Comparison of ENCODE assay signal across 15 cellular contexts in the genomic region with DNA sequence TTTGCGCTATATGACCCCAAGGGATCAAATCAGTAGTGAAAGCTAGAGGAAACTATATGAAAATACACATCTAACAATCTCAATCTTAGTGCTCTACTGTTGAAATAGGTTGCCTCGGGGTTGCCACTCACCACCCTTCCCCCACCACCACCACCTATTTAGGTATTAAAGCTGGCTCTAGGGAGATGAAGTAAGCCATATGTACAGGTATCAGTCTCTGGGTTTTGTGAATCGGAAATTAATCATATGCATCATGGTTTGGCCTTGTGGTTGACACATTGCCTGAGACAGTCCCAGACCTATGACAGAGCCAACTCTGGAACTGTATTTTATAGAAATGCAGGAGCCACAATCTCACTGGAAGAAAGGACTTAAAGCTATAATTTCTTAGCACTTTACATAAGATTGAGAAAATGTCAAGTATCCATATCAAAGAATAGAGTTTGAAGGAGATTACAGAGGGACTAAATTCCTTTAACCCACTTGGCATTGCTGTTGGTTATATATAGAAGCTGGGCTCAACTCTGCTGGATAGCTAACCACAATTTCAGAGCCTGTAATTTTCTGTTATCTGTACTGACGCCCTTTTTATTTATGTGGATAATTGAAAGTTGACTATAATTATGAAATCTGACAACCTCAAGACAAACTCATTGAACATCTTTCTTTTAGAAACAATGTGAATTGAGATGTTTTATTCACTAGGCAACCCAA. TPM values are rescaled to one million over a fixed set of nuclear protein-coding genes. Genes with fewer than 3 reads are reported as not detected.
A peak's percentile ranks its signal among the peaks of the same experiment; 100 is the strongest.
DNase-seq lines count a peak whose midpoint lies in the region; ATAC-seq, FAIRE-seq and TF ChIP-seq lines count a peak whose summit lies in the region.
"Had no signal": no experiment of that assay in that cellular context is flagged by ENCODE, and none has a peak within 500 bp of the region (broad histone marks: within the 10 kb centered on the region; RNA-seq: fewer than 3 reads in every experiment).

No MANE protein-coding gene starts in this region.

- peaks cover 0 to 15% of the 10 kb centered on the region in 2 donors for H3K4me1 ChIP-seq in right atrium auricular region
- peaks cover 42% of the 10 kb centered on the region for H3K4me1 ChIP-seq in GM12878 (ENCODE audit: control insufficient read depth, insufficient read depth, low read length)

- in situ Hi-C loops in GM12878 (cut with MboI) (no loop called here), G401 (cut with HindIII; ENCODE audit: low sequenced_read_pairs) (no loop called here)

- H3K27me3 ChIP-seq in right atrium auricular region (no peaks in the 10 kb centered on the region), GM12878 (replicated peaks in 1 of 2; ENCODE audit: control insufficient read depth in 2 of 2, insufficient read depth in 2 of 2, low read length in 1 of 2) (no peaks in the 10 kb centered on the region)

- TF ChIP-seq EP300 in GM12878 (IDR thresholded peaks at IDR 0.05; ENCODE audit: borderline replicate concordance in 1 of 2, control insufficient read depth in 1 of 2, low read depth in 2 of 2, low read length in 2 of 2), result no peak

- H3K9ac ChIP-seq in GM12878 (ENCODE audit: control insufficient read depth, insufficient read depth, low read length), result no peak overlapping the region

- no TSS peak for BruUV-seq in GM12878 (replicated peaks; lab: Mats Ljungman, UMichigan)

- H3K27ac Mint-ChIP-seq in activated CD8-positive, alpha-beta T cell treated with anti-CD3 and anti-CD28 coated beads for 36 hours, result no peak overlapping the region
- H3K27ac Mint-ChIP-seq: T-cell had no signal

- DNase-seq in Right ventricle myocardium superior (no peak), right atrium auricular region (ENCODE audit: low spot score) (no peak), GM12878 (ENCODE audit: low read depth, low spot score) (peak; percentile 71), G401 (ENCODE audit: low spot score) (no peak), D341Med (ENCODE audit: low spot score) (no peak)
- DNase-seq in activated CD8-positive, alpha-beta T cell treated with anti-CD3 and anti-CD28 coated beads for 36 hours, result no peak
- DNase-seq: activated CD8-positive, alpha-beta memory T cell treated with anti-CD3 and anti-CD28 coated beads, Interleukin-2, amount 50 U/mL, for 48 hours; foreskin fibroblast; H7; IMR-90; T-cell had no signal

- TF ChIP-seq RAD21 in GM12878 (IDR thresholded peaks at IDR 0.05; ENCODE audit: insufficient read depth, low read depth, low read length), result 0 out of 2 replicates have a peak, but pooled peaks have one; percentile 2

- no peaks in the 10 kb centered on the region for H3K79me2 ChIP-seq in GM12878 (ENCODE audit: control insufficient read depth, insufficient read depth, low read length)

- RAD21 ChIA-PET in GM12878 (lab: Charles Lee; ENCODE audit: unreplicated experiment), result interaction anchor here (0.7 to 3.1 kb wide), 16 partner anchors 18 to 690 kb away, joined by 3 to 25 read pairs (median 4); no protein-coding TSS in a partner anchor

- SMC1A ChIA-PET in GM12878 (lab: Charles Lee; ENCODE audit: uncharacterized antibody, unreplicated experiment), result interaction anchor here (0.8 to 4.7 kb wide), 26 partner anchors 9 to 687 kb away, joined by 3 to 32 read pairs (median 5); no protein-coding TSS in a partner anchor

- H3K36me3 Mint-ChIP-seq in activated CD8-positive, alpha-beta T cell treated with anti-CD3 and anti-CD28 coated beads for 36 hours (ENCODE audit: low read depth), result no peaks in the 10 kb centered on the region
- H3K36me3 Mint-ChIP-seq: T-cell had no signal

- 43% methylated on average over 4 of the region's 4 CpGs for WGBS in GM12878 (ENCODE audit: insufficient coverage, insufficient replicate concordance, low lambda C conversion rate, missing lambda C conversion rate)

- no peak overlapping the region for H3K4me3 Mint-ChIP-seq in activated CD8-positive, alpha-beta T cell treated with anti-CD3 and anti-CD28 coated beads for 36 hours
- H3K4me3 Mint-ChIP-seq: central memory CD8-positive, alpha-beta T cell; T-cell had no signal

- H3K9me3 Mint-ChIP-seq in activated CD8-positive, alpha-beta T cell treated with anti-CD3 and anti-CD28 coated beads for 36 hours, result no peaks in the 10 kb centered on the region
- H3K9me3 Mint-ChIP-seq: central memory CD8-positive, alpha-beta T cell; T-cell had no signal

- CTCF ChIA-PET in GM12878 (lab: Yijun Ruan, JAX), result interaction anchor here (0.6 to 3.4 kb wide), 8 partner anchors 9 to 136 kb away, joined by 3 to 21 read pairs (median 4); no protein-coding TSS in a partner anchor
- CTCF ChIA-PET in activated CD8-positive, alpha-beta T cell treated with anti-CD3 and anti-CD28 coated beads for 36 hours (lab: Charles Lee), result interaction anchor here (0.6 kb wide), 1 partner anchor 46 kb away, joined by 3 read pairs; no protein-coding TSS in a partner anchor

- H3K4me2 ChIP-seq in GM12878 (ENCODE audit: control insufficient read depth, insufficient read depth), result peak overlapping the region; percentile 38

- no peak for TF ChIP-seq POLR2A in GM12878 (IDR thresholded peaks at IDR 0.05; ENCODE audit: low read depth, low read length)

- ATAC-seq in Right ventricle myocardium superior (ENCODE audit: poor library complexity), result peak; percentile 83
- peak; percentile 34 for ATAC-seq in HG03103 (IDR thresholded peaks at IDR 0.05; ENCODE audit: low read depth, unreplicated experiment)
- ATAC-seq in GM12878, result peak; percentile 73
- ATAC-seq in activated CD8-positive, alpha-beta T cell treated with anti-CD3 and anti-CD28 coated beads for 36 hours, result no peak
- ATAC-seq in GM21526 (IDR thresholded peaks at IDR 0.05; ENCODE audit: low FRiP score, unreplicated experiment), result no peak
- ATAC-seq: T-cell had no signal

- H3K4me1 Mint-ChIP-seq in activated CD8-positive, alpha-beta T cell treated with anti-CD3 and anti-CD28 coated beads for 36 hours (ENCODE audit: low read depth), result peaks cover 4% of the 10 kb centered on the region
- H3K4me1 Mint-ChIP-seq: central memory CD8-positive, alpha-beta T cell; T-cell had no signal

- no peak for FAIRE-seq in GM12878 (lab: Jason Lieb, UNC)

- H3K36me3 ChIP-seq in right atrium auricular region (no peaks in the 10 kb centered on the region), GM12878 (ENCODE audit: control insufficient read depth in 2 of 2, insufficient read depth in 2 of 2, low read length in 1 of 2) (no peaks in the 10 kb centered on the region)

- H2AFZ ChIP-seq in GM12878 (ENCODE audit: control insufficient read depth, low read depth, low read length), result no peak overlapping the region

- H4K20me1 ChIP-seq in GM12878 (ENCODE audit: control insufficient read depth, insufficient read depth), result no peaks in the 10 kb centered on the region

- no peak for TF ChIP-seq CTCF in right atrium auricular region (IDR thresholded peaks at IDR 0.05)
- no peak for TF ChIP-seq CTCF in GM12878 (IDR thresholded peaks at IDR 0.05 in 2 of 3, conservative IDR thresholded peaks at IDR 0.05 in 1 of 3; ENCODE audit: control insufficient read depth in 2 of 3, extremely low read depth in 1 of 3, insufficient read depth in 1 of 3, low read depth in 3 of 3, low read length in 3 of 3)
- no peak for TF ChIP-seq CTCF in activated CD8-positive, alpha-beta T cell treated with anti-CD3 and anti-CD28 coated beads for 36 hours (IDR thresholded peaks at IDR 0.05)

- POLR2A ChIA-PET in GM12878 (lab: Charles Lee), result interaction anchor here (0.9 to 2.1 kb wide), 6 partner anchors 17 to 135 kb away, joined by 3 to 5 read pairs (median 4); no protein-coding TSS in a partner anchor
- POLR2A ChIA-PET in activated CD8-positive, alpha-beta T cell treated with anti-CD3 and anti-CD28 coated beads for 36 hours (lab: Charles Lee), result no interaction called here

- peak overlapping the region in 1 of 2 donors; percentile 80 for H3K27ac ChIP-seq in right atrium auricular region
- peak overlapping the region; percentile 58 for H3K27ac ChIP-seq in GM12878 (ENCODE audit: control insufficient read depth, insufficient read depth)

- peaks cover 2% of the 10 kb centered on the region for H3K27me3 Mint-ChIP-seq in activated CD8-positive, alpha-beta T cell treated with anti-CD3 and anti-CD28 coated beads for 36 hours
- H3K27me3 Mint-ChIP-seq: central memory CD8-positive, alpha-beta T cell; T-cell had no signal

- H3K4me3 ChIP-seq in right atrium auricular region, result no peak overlapping the region
- no peak overlapping the region for H3K4me3 ChIP-seq in GM12878
- H3K4me3 ChIP-seq: lung had no signal

- H3K9me3 ChIP-seq in right atrium auricular region, result no peaks in the 10 kb centered on the region
- H3K9me3 ChIP-seq in GM12878 (replicated peaks; ENCODE audit: control insufficient read depth, insufficient read depth, low read length), result no peaks in the 10 kb centered on the region

- intact Hi-C loops in Right ventricle myocardium superior (cut with DNase I) (no loop called here), GM12878 (cut with micrococcal nuclease; ENCODE audit: unreplicated experiment) (loop anchor here (1.0 kb wide), 1 partner anchor 87 kb away; no protein-coding TSS in a partner anchor)
- intact Hi-C loops in activated CD8-positive, alpha-beta T cell treated with anti-CD3 and anti-CD28 coated beads for 36 hours (cut with micrococcal nuclease), result no loop called here

TF ChIP-seq in GM12878, 131 proteins besides CTCF, POLR2A, EP300 and RAD21 (continues in another document):
- TF ChIP-seq ZNF384 (IDR thresholded peaks at IDR 0.05; ENCODE audit: borderline replicate concordance, low read depth, low read length), result no peak
- TF ChIP-seq RUNX3 (IDR thresholded peaks at IDR 0.05; ENCODE audit: low read length), result peak; percentile 84

RNA-seq across cellular contexts. Expression of a gene that starts 26.7 kb away (rescaled TPM):
- total RNA-seq in Right ventricle myocardium superior (25.1 TPM), right atrium auricular region (10 to 100 TPM; 43.6 to 52.6 TPM), GM12878 (2014; rRNA removed) (36.3 and 41.1 TPM in 2 replicates), GM12878 (2014; rRNA removed; fragmentation: Illumina TruSeq; extraction: Trizol) (36.0 and 36.2 TPM in 2 replicates), GM12878 (2021) (24.9 and 25.6 TPM in 2 replicates)
- total RNA-seq in GM12878 (2013; cell fraction: nucleolus; rRNA removed), result 264 and 275 TPM in 2 replicates
- 2.5 TPM for polyA plus RNA-seq in GM12878 (2011; ENCODE audit: low read depth)
- polyA plus RNA-seq in GM12878 (2011; rRNA removed) (84.6 and 87.0 TPM in 2 replicates), GM12878 (2014; fragmentation: Illumina TruSeq; extraction: Trizol) (27.3 and 35.5 TPM in 2 replicates), GM12878 (2014; fragmentation: Nextera tagmentation; extraction: Ambion mirVana) (1 to 10 TPM; 5.4 to 8.6 TPM), GM12878 (2014; rRNA removed) (18.2 and 24.6 TPM in 2 replicates), GM12878 (2016; fragmentation: Nextera tagmentation; extraction: Ambion mirVana) (10 to 100 TPM in 1 of 2 experiments, 1 to 10 TPM in 1; 3.3 to 11.3 TPM)
- polyA plus RNA-seq in GM12878 (2011; cell fraction: cytosol; rRNA removed), result 37.7 and 39.0 TPM in 2 replicates
- polyA plus RNA-seq in GM12878 (2011; cell fraction: nucleus; rRNA removed), result 123 and 134 TPM in 2 replicates
- 7.6 and 8.8 TPM in 2 replicates for polyA plus RNA-seq in GM12878 (2012)
- 131 and 158 TPM in 2 replicates for polyA minus RNA-seq in GM12878 (2011; rRNA and poly(A)+ RNA removed)
- 27.3 and 36.6 TPM in 2 replicates for polyA minus RNA-seq in GM12878 (2011; cell fraction: cytosol; rRNA and poly(A)+ RNA removed)
- 180 and 273 TPM in 2 replicates for polyA minus RNA-seq in GM12878 (2011; cell fraction: nucleus; rRNA and poly(A)+ RNA removed)
- total RNA-seq in activated CD8-positive, alpha-beta T cell treated with anti-CD3 and anti-CD28 coated beads for 36 hours, result 10 to 100 TPM; 10.3 to 12.4 TPM
- 9.4 and 10.4 TPM in 2 replicates for total RNA-seq in G401 (2014; rRNA removed; shearing (Covaris generic))

Comparison
In these comparisons a context has a peak if more than half of its experiments do, and no peak if none do; other contexts are left out.
1. ATAC-seq: peak in Right ventricle myocardium superior (single experiment), HG03103 (single experiment) and GM12878 (single experiment); none in activated CD8-positive, alpha-beta T cell treated with anti-CD3 and anti-CD28 coated beads for 36 hours (single experiment) and GM21526 (single experiment).